8 cellular contexts compared by ENCODE assay signal in genomic region chr3:49029563-49029884, GRCh38. TPM values are rescaled to one million over a fixed set of nuclear protein-coding genes. Genes with fewer than 3 reads are reported as not detected.
DNase-seq lines count a peak whose midpoint lies in the region; ATAC-seq, FAIRE-seq and TF ChIP-seq lines count a peak whose summit lies in the region.

No MANE protein-coding gene starts in this region.

- FAIRE-seq in endothelial cell of umbilical vein (lab: Jason Lieb, UNC), result no peak

- peak overlapping the region; percentile 5 for H3K4me2 ChIP-seq in endothelial cell of umbilical vein (ENCODE audit: insufficient read depth, low read length)

- peak overlapping the region; percentile 100 for H3K27ac Mint-ChIP-seq in Caco-2 (ENCODE audit: unreplicated experiment)

- H3K9me3 ChIP-seq in Caco-2, result no peaks in the 10 kb centered on the region
- no peaks in the 10 kb centered on the region for H3K9me3 ChIP-seq in endothelial cell of umbilical vein (replicated peaks; ENCODE audit: control insufficient read depth, insufficient read depth, low read length)
- no peaks in the 10 kb centered on the region for H3K9me3 ChIP-seq in ovary

- TF ChIP-seq CTCF in Caco-2 (IDR thresholded peaks at IDR 0.05; ENCODE audit: insufficient read depth in 1 of 2, low read depth in 1 of 2, low read length in 1 of 2, severe bottlenecking in 1 of 2, unreplicated experiment in 1 of 2), result no peak
- no peak for TF ChIP-seq CTCF in RWPE1 (conservative IDR thresholded peaks at IDR 0.05; ENCODE audit: low read depth)
- no peak for TF ChIP-seq CTCF in endothelial cell of umbilical vein (IDR thresholded peaks at IDR 0.05; ENCODE audit: extremely low read depth in 1 of 2, insufficient read depth in 1 of 2, low read depth in 1 of 2, low read length in 2 of 2)
- no peak for TF ChIP-seq CTCF in ovary (IDR thresholded peaks at IDR 0.05)

- H3K27ac ChIP-seq in RWPE1, result peak overlapping the region; percentile 77
- H3K27ac ChIP-seq in endothelial cell of umbilical vein (ENCODE audit: insufficient read depth, low read depth, low read length), result peak overlapping the region; percentile 26
- H3K27ac ChIP-seq in ovary, result peak overlapping the region; percentile 89 to 91

- intact Hi-C loops in Caco-2 (cut with micrococcal nuclease; ENCODE audit: unreplicated experiment) (loop anchor here (1.0 to 10.0 kb wide), 2 partner anchors 8 to 125 kb away; no protein-coding TSS in a partner anchor), endothelial cell of umbilical vein (cut with micrococcal nuclease) (loop anchor here (1.0 kb wide), 2 partner anchors 22 to 65 kb away; partner anchors contain the start of genes QRICH1 and WDR6), ovary (cut with DNase I) (loop anchor here in 1 of 4 donors (10.0 kb wide), 1 partner anchor 115 kb away; the partner anchor contains the start of gene ARIH2), sciatic nerve (cut with DNase I) (no loop called here)

- peaks cover 14% of the 10 kb centered on the region for H3K4me1 Mint-ChIP-seq in Caco-2 (ENCODE audit: low read depth, unreplicated experiment)

- peaks cover 93% of the 10 kb centered on the region for H3K36me3 Mint-ChIP-seq in Caco-2 (ENCODE audit: insufficient read depth, unreplicated experiment)

- H3K36me3 ChIP-seq in Caco-2 (ENCODE audit: control insufficient read depth, insufficient read depth, low read length), result peaks cover 6% of the 10 kb centered on the region
- H3K36me3 ChIP-seq in endothelial cell of umbilical vein (ENCODE audit: control insufficient read depth in 2 of 2, extremely low read depth in 1 of 2, insufficient read depth in 2 of 2, low read length in 2 of 2), result peaks cover 19 to 45% of the 10 kb centered on the region in 2 experiments
- H3K36me3 ChIP-seq in ovary, result no peaks in the 10 kb centered on the region

- DNase-seq in Caco-2 (no peak), RWPE1 (ENCODE audit: low spot score) (no peak), endothelial cell of umbilical vein (ENCODE audit: low read depth, low spot score) (no peak), ovary (no peak), NCI-H510A (lab: John Stamatoyannopoulos, UW) (no peak), sciatic nerve (ENCODE audit: low spot score) (no peak)

- no peak overlapping the region for H2AFZ ChIP-seq in endothelial cell of umbilical vein (ENCODE audit: low read depth, low read length)

- H3K4me1 ChIP-seq in Caco-2, result peaks cover 12% of the 10 kb centered on the region
- H3K4me1 ChIP-seq in endothelial cell of umbilical vein (ENCODE audit: control insufficient read depth, extremely low read depth, insufficient read depth, low read length), result peaks cover 11% of the 10 kb centered on the region
- peaks cover 3% of the 10 kb centered on the region for H3K4me1 ChIP-seq in ovary (ENCODE audit: insufficient read depth)

- no TSS peak for BruUV-seq in Caco-2 (replicated peaks; lab: Mats Ljungman, UMichigan)
- no TSS peak for BruUV-seq in endothelial cell of umbilical vein (replicated peaks; lab: Mats Ljungman, UMichigan)

- no peaks in the 10 kb centered on the region for H3K9me3 Mint-ChIP-seq in Caco-2 (ENCODE audit: unreplicated experiment)

- H3K4me3 Mint-ChIP-seq in Caco-2 (ENCODE audit: unreplicated experiment), result peak overlapping the region; percentile 97

- H3K9ac ChIP-seq in endothelial cell of umbilical vein (replicated peaks; ENCODE audit: extremely low read depth, insufficient read depth, low read length), result peak overlapping the region; percentile 20

- dilution Hi-C loops in endothelial cell of umbilical vein (cut with MboI; ENCODE audit: extremely low pct_ligation_motif_present, low sequenced_read_pairs), result no loop called here

- H3K27me3 ChIP-seq in Caco-2 (replicated peaks; ENCODE audit: control insufficient read depth, insufficient read depth, low read length) (no peaks in the 10 kb centered on the region), endothelial cell of umbilical vein (ENCODE audit: control insufficient read depth in 2 of 2, insufficient read depth in 2 of 2, low read length in 2 of 2) (no peaks in the 10 kb centered on the region), ovary (no peaks in the 10 kb centered on the region)

- H3K9me1 ChIP-seq in endothelial cell of umbilical vein (replicated peaks; ENCODE audit: control insufficient read depth, extremely low read depth, insufficient read depth, low read length), result no peaks in the 10 kb centered on the region

- H3K27me3 Mint-ChIP-seq in Caco-2 (ENCODE audit: insufficient read depth, unreplicated experiment), result no peaks in the 10 kb centered on the region

- ATAC-seq in sciatic nerve (no peak), GM18505 (IDR thresholded peaks at IDR 0.05; ENCODE audit: unreplicated experiment) (no peak), HG03571 (IDR thresholded peaks at IDR 0.05; ENCODE audit: unreplicated experiment) (no peak)

- peaks cover 28% of the 10 kb centered on the region for H3K79me2 ChIP-seq in endothelial cell of umbilical vein (ENCODE audit: control insufficient read depth, insufficient read depth, low read length)

- TF ChIP-seq POLR2A in endothelial cell of umbilical vein (IDR thresholded peaks at IDR 0.05; ENCODE audit: low read depth, low read length) (no peak), ovary (IDR thresholded peaks at IDR 0.05) (no peak), GM18505 (IDR thresholded peaks at IDR 0.05; ENCODE audit: borderline replicate concordance, extremely low read depth, insufficient read depth, insufficient read length) (no peak)

- CTCF ChIA-PET in Caco-2 (lab: Charles Lee), result interaction anchor here (0.5 to 1.0 kb wide), 4 partner anchors 9 to 420 kb away, joined by 3 to 6 read pairs (median 4); partner anchors contain the start of gene QRICH1
- CTCF ChIA-PET in RWPE1 (lab: Yijun Ruan, JAX), result no interaction called here
- CTCF ChIA-PET in endothelial cell of umbilical vein (lab: Charles Lee), result interaction anchor here (0.6 to 2.3 kb wide), 5 partner anchors 10 to 65 kb away, joined by 3 to 19 read pairs (median 5); partner anchors contain the start of genes P4HTM, QRICH1 and WDR6

- no peak for TF ChIP-seq EP300 in ovary (IDR thresholded peaks at IDR 0.05)

- POLR2A ChIA-PET in Caco-2 (lab: Charles Lee), result interaction anchor here (0.5 to 1.7 kb wide), 12 partner anchors 8 to 445 kb away, joined by 3 to 26 read pairs (median 4); partner anchors contain the start of genes IP6K2, LAMB2, QRICH1 and USP19
- POLR2A ChIA-PET in RWPE1 (lab: Yijun Ruan, JAX; ENCODE audit: low non-redundant PET), result interaction anchor here (0.6 to 1.2 kb wide), 2 partner anchors 22 to 63 kb away, joined by 3 to 5 read pairs; partner anchors contain the start of gene WDR6
- POLR2A ChIA-PET in endothelial cell of umbilical vein (lab: Charles Lee), result interaction anchor here (0.6 to 1.3 kb wide), 10 partner anchors 9 to 734 kb away, joined by 3 to 17 read pairs (median 4); partner anchors contain the start of genes ARIH2, QRICH1 and WDR6

- 1 to 3% (median 2%) methylated on average over 7 of the region's 7 CpGs for whole genome bisulfite sequencing in ovary, 3 donors

- H3K4me3 ChIP-seq in Caco-2 (ENCODE audit: low read depth, low read length), result peak overlapping the region; percentile 52
- H3K4me3 ChIP-seq in endothelial cell of umbilical vein (replicated peaks in 1 of 3; ENCODE audit: insufficient read depth in 1 of 3, low read depth in 1 of 3, low read length in 3 of 3), result no peak overlapping the region
- H3K4me3 ChIP-seq in ovary, result no peak overlapping the region

- H4K20me1 ChIP-seq in endothelial cell of umbilical vein (replicated peaks; ENCODE audit: control insufficient read depth, extremely low read depth, insufficient read depth, low read length), result no peaks in the 10 kb centered on the region

RNA-seq across cellular contexts. Expression of gene IMPDH2, which starts 0.3 kb away (rescaled TPM):
- 233 and 240 TPM in 2 replicates for total RNA-seq in Caco-2 (2022)
- total RNA-seq in endothelial cell of umbilical vein, result 189 and 195 TPM in 2 replicates
- polyA plus RNA-seq in endothelial cell of umbilical vein, result 134 and 167 TPM in 2 replicates
- 202 and 221 TPM in 2 replicates for polyA plus RNA-seq in endothelial cell of umbilical vein (2011; cell fraction: cytosol; rRNA removed)
- polyA plus RNA-seq in endothelial cell of umbilical vein (2011; cell fraction: nucleus; rRNA removed), result 255 and 269 TPM in 2 replicates
- 194 and 239 TPM in 2 replicates for polyA plus RNA-seq in endothelial cell of umbilical vein (2012)
- 350 and 383 TPM in 2 replicates for polyA minus RNA-seq in endothelial cell of umbilical vein
- polyA minus RNA-seq in endothelial cell of umbilical vein (2011; cell fraction: cytosol; rRNA and poly(A)+ RNA removed), result 325 TPM
- polyA minus RNA-seq in endothelial cell of umbilical vein (2011; cell fraction: nucleus; rRNA and poly(A)+ RNA removed), result 82.4 and 114 TPM in 2 replicates
- total RNA-seq in ovary, result 100 to 1,000 TPM; 264 to 523 (median 420) TPM
- 100 to 1,000 TPM; 295 to 381 TPM for polyA plus RNA-seq in ovary
- total RNA-seq in sciatic nerve, result 121 TPM

RNA-seq across cellular contexts. Expression of gene NDUFAF3, which starts 7.6 kb away (rescaled TPM):
- total RNA-seq in Caco-2 (2022) (65.9 and 68.7 TPM in 2 replicates), endothelial cell of umbilical vein (74.5 and 91.1 TPM in 2 replicates), ovary (100 to 1,000 TPM in 3 of 7 donors, 10 to 100 TPM in 4; 77.4 to 132 (median 96.3) TPM), sciatic nerve (75.1 TPM)
- polyA plus RNA-seq in endothelial cell of umbilical vein (91.4 and 140 TPM in 2 replicates), ovary (10 to 100 TPM; 43.2 to 72.6 TPM)
- polyA plus RNA-seq in endothelial cell of umbilical vein (2011; cell fraction: cytosol; rRNA removed), result 67.9 and 83.8 TPM in 2 replicates
- polyA plus RNA-seq in endothelial cell of umbilical vein (2011; cell fraction: nucleus; rRNA removed), result 28.7 and 33.7 TPM in 2 replicates
- polyA plus RNA-seq in endothelial cell of umbilical vein (2012), result 74.2 and 75.4 TPM in 2 replicates
- 54.4 and 55.5 TPM in 2 replicates for polyA minus RNA-seq in endothelial cell of umbilical vein
- polyA minus RNA-seq in endothelial cell of umbilical vein (2011; cell fraction: cytosol; rRNA and poly(A)+ RNA removed), result 94.3 TPM
- polyA minus RNA-seq in endothelial cell of umbilical vein (2011; cell fraction: nucleus; rRNA and poly(A)+ RNA removed), result 26.0 and 38.9 TPM in 2 replicates

RNA-seq across cellular contexts. Expression of gene DALRD3, which starts 11.1 kb away (rescaled TPM):
- total RNA-seq in Caco-2 (2022), result 21.4 and 21.5 TPM in 2 replicates
- total RNA-seq in endothelial cell of umbilical vein, result 20.4 and 22.7 TPM in 2 replicates
- polyA plus RNA-seq in endothelial cell of umbilical vein, result 60.8 and 66.0 TPM in 2 replicates
- 27.6 and 33.5 TPM in 2 replicates for polyA plus RNA-seq in endothelial cell of umbilical vein (2011; cell fraction: cytosol; rRNA removed)
- polyA plus RNA-seq in endothelial cell of umbilical vein (2011; cell fraction: nucleus; rRNA removed), result 94.8 and 97.8 TPM in 2 replicates
- 16.1 and 17.5 TPM in 2 replicates for polyA plus RNA-seq in endothelial cell of umbilical vein (2012)
- polyA minus RNA-seq in endothelial cell of umbilical vein, result 51.4 and 57.0 TPM in 2 replicates
- polyA minus RNA-seq in endothelial cell of umbilical vein (2011; cell fraction: cytosol; rRNA and poly(A)+ RNA removed), result 23.5 TPM
- polyA minus RNA-seq in endothelial cell of umbilical vein (2011; cell fraction: nucleus; rRNA and poly(A)+ RNA removed), result 14.4 and 17.6 TPM in 2 replicates
- total RNA-seq in ovary, result 10 to 100 TPM; 21.1 to 74.9 (median 27.5) TPM
- 10 to 100 TPM; 23.0 to 33.1 TPM for polyA plus RNA-seq in ovary
- 18.7 TPM for total RNA-seq in sciatic nerve

RNA-seq across cellular contexts. Expression of gene WDR6, which starts 22.3 kb away (rescaled TPM):
- total RNA-seq in Caco-2 (2022), result 184 and 185 TPM in 2 replicates
- 161 and 192 TPM in 2 replicates for total RNA-seq in endothelial cell of umbilical vein
- polyA plus RNA-seq in endothelial cell of umbilical vein, result 319 and 337 TPM in 2 replicates
- polyA plus RNA-seq in endothelial cell of umbilical vein (2011; cell fraction: cytosol; rRNA removed), result 116 and 132 TPM in 2 replicates
- polyA plus RNA-seq in endothelial cell of umbilical vein (2011; cell fraction: nucleus; rRNA removed), result 987 and 1,038 TPM in 2 replicates
- polyA plus RNA-seq in endothelial cell of umbilical vein (2012), result 109 and 131 TPM in 2 replicates
- polyA minus RNA-seq in endothelial cell of umbilical vein, result 292 and 353 TPM in 2 replicates
- polyA minus RNA-seq in endothelial cell of umbilical vein (2011; cell fraction: cytosol; rRNA and poly(A)+ RNA removed), result 51.5 TPM
- 147 and 154 TPM in 2 replicates for polyA minus RNA-seq in endothelial cell of umbilical vein (2011; cell fraction: nucleus; rRNA and poly(A)+ RNA removed)
- total RNA-seq in ovary, result 100 to 1,000 TPM; 116 to 289 (median 230) TPM
- polyA plus RNA-seq in ovary, result 100 to 1,000 TPM; 109 to 196 TPM
- total RNA-seq in sciatic nerve, result 149 TPM

RNA-seq across cellular contexts. Expression of gene P4HTM, which starts 39.5 kb away (rescaled TPM):
- total RNA-seq in Caco-2 (2022) (24.4 and 25.5 TPM in 2 replicates), endothelial cell of umbilical vein (23.0 and 26.9 TPM in 2 replicates), ovary (100 to 1,000 TPM in 1 of 7 donors, 10 to 100 TPM in 6; 31.5 to 125 (median 46.5) TPM), sciatic nerve (40.1 TPM)
- polyA plus RNA-seq in endothelial cell of umbilical vein (32.7 and 37.9 TPM in 2 replicates), ovary (10 to 100 TPM; 16.6 to 33.5 TPM)
- polyA plus RNA-seq in endothelial cell of umbilical vein (2011; cell fraction: cytosol; rRNA removed), result 17.3 and 24.1 TPM in 2 replicates
- 92.9 and 98.1 TPM in 2 replicates for polyA plus RNA-seq in endothelial cell of umbilical vein (2011; cell fraction: nucleus; rRNA removed)
- polyA plus RNA-seq in endothelial cell of umbilical vein (2012), result 10.7 and 13.5 TPM in 2 replicates
- 24.2 and 26.3 TPM in 2 replicates for polyA minus RNA-seq in endothelial cell of umbilical vein
- 48.4 TPM for polyA minus RNA-seq in endothelial cell of umbilical vein (2011; cell fraction: cytosol; rRNA and poly(A)+ RNA removed)
- 28.8 and 28.9 TPM in 2 replicates for polyA minus RNA-seq in endothelial cell of umbilical vein (2011; cell fraction: nucleus; rRNA and poly(A)+ RNA removed)

Comparison
In these comparisons a context has a peak if more than half of its experiments do, and no peak if none do; other contexts are left out.
1. H3K27ac ChIP-seq: peak in every context shown above with its lines; median percentile 90 in ovary; 77 in RWPE1; 26 in endothelial cell of umbilical vein.